Comparison of ENCODE assay signal across 13 cellular contexts in genomic region chrX:114152130-114152529, GRCh38.
DNase-seq lines count a peak whose midpoint lies in the region; ATAC-seq, FAIRE-seq and TF ChIP-seq lines count a peak whose summit lies in the region.
"Had no signal": no experiment of that assay in that cellular context is flagged by ENCODE, and none has a peak within 500 bp of the region (broad histone marks: within the 10 kb centered on the region; RNA-seq: fewer than 3 reads in every experiment).

No MANE protein-coding gene starts in this region.

- no peaks in the 10 kb centered on the region for H3K9me3 Mint-ChIP-seq in stimulated activated naive CD8-positive, alpha-beta T cell treated with anti-CD3 and anti-CD28 coated beads, Interleukin-15, amount 100 ng/mL, for 72 hours
- H3K9me3 Mint-ChIP-seq: activated naive CD4-positive, alpha-beta T cell treated with anti-CD3 and anti-CD28 coated beads for 36 hours had no signal

- no peak for ATAC-seq in GM18861 (IDR thresholded peaks at IDR 0.05; ENCODE audit: unreplicated experiment)
- no peak for ATAC-seq in stimulated activated naive CD8-positive, alpha-beta T cell treated with anti-CD3 and anti-CD28 coated beads, Interleukin-15, amount 100 ng/mL, for 72 hours

- H3K27ac Mint-ChIP-seq in stimulated activated naive CD8-positive, alpha-beta T cell treated with anti-CD3 and anti-CD28 coated beads, Interleukin-15, amount 100 ng/mL, for 72 hours, result no peak overlapping the region
- H3K27ac Mint-ChIP-seq: activated naive CD4-positive, alpha-beta T cell treated with anti-CD3 and anti-CD28 coated beads for 36 hours; CD14-positive monocyte had no signal

- no peaks in the 10 kb centered on the region for H3K4me1 Mint-ChIP-seq in stimulated activated naive CD8-positive, alpha-beta T cell treated with anti-CD3 and anti-CD28 coated beads, Interleukin-15, amount 100 ng/mL, for 72 hours
- H3K4me1 Mint-ChIP-seq: CD14-positive monocyte had no signal

- peak; percentile 72 for DNase-seq in DMS53 treated with DMSO at 0.1 percent for 48 hours (lab: John Stamatoyannopoulos, UW; ENCODE audit: unreplicated experiment)
- DNase-seq in NOMO-1 treated with DMSO at 0.1 percent for 48 hours (lab: John Stamatoyannopoulos, UW; ENCODE audit: unreplicated experiment), result peak; percentile 61
- peak; percentile 65 for DNase-seq in bronchial epithelial cell (ENCODE audit: low read depth)
- DNase-seq in kidney tubule cell (ENCODE audit: low spot score), result peak; percentile 56
- DNase-seq in NCI-H345 treated with DMSO at 0.1 percent for 48 hours (lab: John Stamatoyannopoulos, UW; ENCODE audit: unreplicated experiment), result no peak
- DNase-seq in substantia nigra (lab: John Stamatoyannopoulos, UW), result no peak
- no peak for DNase-seq in stimulated activated naive CD8-positive, alpha-beta T cell treated with anti-CD3 and anti-CD28 coated beads, Interleukin-15, amount 100 ng/mL, for 72 hours
- DNase-seq: activated CD4-positive, alpha-beta T cell treated with anti-CD3 and anti-CD28 coated beads, Interleukin-2, amount 50 U/mL, for 4 hours; activated naive CD4-positive, alpha-beta T cell treated with anti-CD3 and anti-CD28 coated beads for 36 hours; hypothalamus; NCI-H526 had no signal

- TF ChIP-seq CTCF in bronchial epithelial cell (IDR thresholded peaks at IDR 0.05; ENCODE audit: insufficient read depth, low read length, severe bottlenecking), result no peak

- H3K36me3 ChIP-seq in bronchial epithelial cell (ENCODE audit: control insufficient read depth, insufficient read depth, low read length), result no peaks in the 10 kb centered on the region

- no peak for FAIRE-seq in bronchial epithelial cell (lab: Jason Lieb, UNC)

- no peaks in the 10 kb centered on the region for H3K27me3 ChIP-seq in bronchial epithelial cell (ENCODE audit: control insufficient read depth, insufficient read depth, low read length)

- no peaks in the 10 kb centered on the region for H3K27me3 Mint-ChIP-seq in stimulated activated naive CD8-positive, alpha-beta T cell treated with anti-CD3 and anti-CD28 coated beads, Interleukin-15, amount 100 ng/mL, for 72 hours

- no peak overlapping the region for H3K4me3 Mint-ChIP-seq in stimulated activated naive CD8-positive, alpha-beta T cell treated with anti-CD3 and anti-CD28 coated beads, Interleukin-15, amount 100 ng/mL, for 72 hours
- H3K4me3 Mint-ChIP-seq: activated naive CD4-positive, alpha-beta T cell treated with anti-CD3 and anti-CD28 coated beads for 36 hours; CD14-positive monocyte had no signal

- no peak overlapping the region for H3K27ac ChIP-seq in substantia nigra (ENCODE audit: low read depth, low read length, poor library complexity, severe bottlenecking)

- H3K4me3 ChIP-seq in bronchial epithelial cell (ENCODE audit: low read depth, low read length), result no peak overlapping the region

Comparison
In these comparisons a context has a peak if more than half of its experiments do, and no peak if none do; other contexts are left out.
1. DNase-seq: peak in DMS53 treated with DMSO at 0.1 percent for 48 hours (single experiment), NOMO-1 treated with DMSO at 0.1 percent for 48 hours (single experiment), bronchial epithelial cell (single experiment) and kidney tubule cell (single experiment); none in NCI-H345 treated with DMSO at 0.1 percent for 48 hours (single experiment), substantia nigra (0 of 49) and stimulated activated naive CD8-positive, alpha-beta T cell treated with anti-CD3 and anti-CD28 coated beads, Interleukin-15, amount 100 ng/mL, for 72 hours (0 of 2).